5 cellular contexts compared by ENCODE assay signal in genomic region chr3:140277886-140278285, GRCh38.
"Had no signal": no experiment of that assay in that cellular context is flagged by ENCODE, and none has a peak within 500 bp of the region (broad histone marks: within the 10 kb centered on the region; RNA-seq: fewer than 3 reads in every experiment).

No MANE protein-coding gene starts in this region.

- H2AFZ ChIP-seq: GM23248 had no signal

- DNase-seq: GM23248, GOT3, H7, HCEC 1CT, IMR-90 had no signal

- H3K27ac ChIP-seq: GM23248 had no signal

- H3K4me3 ChIP-seq: GM23248 had no signal

- H3K9ac ChIP-seq: GM23248 had no signal
